9 cellular contexts compared by ENCODE assay signal in the genomic region with DNA sequence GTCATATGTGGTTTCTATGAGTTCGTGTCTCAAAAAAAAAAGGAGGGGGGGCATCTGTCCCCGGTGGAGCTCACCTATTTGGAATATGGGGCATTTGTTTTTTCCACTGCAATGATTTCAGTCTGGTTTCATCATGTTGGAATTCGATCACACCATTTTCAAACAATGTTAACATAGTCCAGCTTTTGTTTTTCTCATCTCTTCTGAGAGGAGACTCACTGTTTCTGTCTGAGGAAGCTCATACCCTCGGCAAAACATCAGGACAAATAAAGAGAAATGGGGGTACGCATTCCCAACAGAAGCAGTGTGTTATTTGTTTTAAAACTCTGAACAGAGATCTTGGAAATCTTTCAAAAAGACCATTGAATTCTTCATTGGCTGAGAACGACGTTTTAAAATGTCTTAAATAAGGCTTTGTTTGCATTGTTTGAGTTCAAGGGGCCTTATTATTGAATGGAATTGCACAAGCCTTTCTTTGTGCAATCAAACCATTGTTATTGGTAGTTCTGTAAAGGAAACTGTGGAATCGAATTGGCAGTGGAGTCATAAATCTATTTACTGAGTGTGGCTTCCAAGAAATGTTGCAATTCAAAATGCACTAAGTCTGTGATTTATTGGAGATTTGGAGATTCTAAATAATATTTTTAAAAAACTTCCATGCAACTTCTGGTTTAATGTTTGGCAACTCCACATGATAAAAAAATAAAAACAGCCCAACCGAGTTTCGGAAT.
DNase-seq lines count a peak whose midpoint lies in the region; ATAC-seq and TF ChIP-seq lines count a peak whose summit lies in the region.
"Had no signal": no experiment of that assay in that cellular context is flagged by ENCODE, and none has a peak within 500 bp of the region (broad histone marks: within the 10 kb centered on the region; RNA-seq: fewer than 3 reads in every experiment).

No MANE protein-coding gene starts in this region.

- H3K4me2 ChIP-seq in mammary epithelial cell (ENCODE audit: insufficient read depth, low read depth, low read length), result peak overlapping the region; percentile 75
- no peak overlapping the region for H3K4me2 ChIP-seq in mesenchymal stem cell (ENCODE audit: low read length, poor library complexity, severe bottlenecking)
- H3K4me2 ChIP-seq: BLaER1 treated with 17β-estradiol and CSF1 and Interleukin-3, amounts not matched to agents 10 nM and 100 nM had no signal

- H3K4me3 Mint-ChIP-seq in activated CD8-positive, alpha-beta T cell treated with anti-CD3 and anti-CD28 coated beads for 36 hours, result no peak overlapping the region
- H3K4me3 Mint-ChIP-seq in activated CD8-positive, alpha-beta T cell treated with anti-CD3 and anti-CD28 coated beads, Interleukin-2, amount 10 ng/mL, durations not matched to agents 7 days and 5 days, result no peak overlapping the region

- H3K27ac ChIP-seq in mammary epithelial cell (ENCODE audit: insufficient read depth, low read depth, low read length) (peak overlapping the region; percentile 41), mesenchymal stem cell (ENCODE audit: low read length, poor library complexity, severe bottlenecking) (peak overlapping the region; percentile 92), upper lobe of left lung (peak overlapping the region; percentile 42 to 71 (median 56))
- H3K27ac ChIP-seq: BLaER1 treated with 17β-estradiol and CSF1 and Interleukin-3, amounts not matched to agents 10 nM and 100 nM had no signal

- H2AK5ac ChIP-seq in mesenchymal stem cell (ENCODE audit: low read length, severe bottlenecking), result no peak overlapping the region

- 26% methylated on average over 10 of the region's 10 CpGs for WGBS in mammary epithelial cell (ENCODE audit: low coverage, missing lambda C conversion rate)
- WGBS in mesenchymal stem cell, result 64% methylated on average over 8 of the region's 10 CpGs
- 38 to 46% methylated on average over 10 of the region's 10 CpGs for WGBS in upper lobe of left lung, 2 donors

- H2AFZ ChIP-seq in mammary epithelial cell (ENCODE audit: low read depth, low read length), result peak overlapping the region; percentile 84
- H2AFZ ChIP-seq in mesenchymal stem cell (ENCODE audit: low read depth, low read length), result no peak overlapping the region

- intact Hi-C loops in activated CD8-positive, alpha-beta T cell treated with anti-CD3 and anti-CD28 coated beads for 36 hours (cut with micrococcal nuclease), result no loop called here
- intact Hi-C loops in mammary epithelial cell (cut with micrococcal nuclease) (no loop called here), posterior vena cava (cut with DNase I) (loop anchor here in 1 of 2 donors (10.0 kb wide), 1 partner anchor 51 kb away; no protein-coding TSS in a partner anchor)

- H3K79me1 ChIP-seq in mesenchymal stem cell (replicated peaks; ENCODE audit: low read length, poor library complexity, severe bottlenecking), result peaks cover 26% of the 10 kb centered on the region

- peaks cover 4% of the 10 kb centered on the region for H3K4me1 Mint-ChIP-seq in activated CD8-positive, alpha-beta T cell treated with anti-CD3 and anti-CD28 coated beads for 36 hours (ENCODE audit: low read depth)
- H3K4me1 Mint-ChIP-seq in activated CD8-positive, alpha-beta T cell treated with anti-CD3 and anti-CD28 coated beads, Interleukin-2, amount 10 ng/mL, durations not matched to agents 7 days and 5 days (ENCODE audit: low read depth), result peaks cover 16% of the 10 kb centered on the region

- H3K27me3 ChIP-seq in mammary epithelial cell (ENCODE audit: insufficient read depth, low read length) (no peaks in the 10 kb centered on the region), mesenchymal stem cell (ENCODE audit: control insufficient read depth in 1 of 2, insufficient read depth in 1 of 2, low read length in 2 of 2) (no peaks in the 10 kb centered on the region), upper lobe of left lung (no peaks in the 10 kb centered on the region)
- H3K27me3 ChIP-seq: BLaER1 treated with 17β-estradiol and CSF1 and Interleukin-3, amounts not matched to agents 10 nM and 100 nM had no signal

- no peak overlapping the region for H2BK120ac ChIP-seq in mesenchymal stem cell (ENCODE audit: low read depth, low read length)

- H3K27me3 Mint-ChIP-seq in activated CD8-positive, alpha-beta T cell treated with anti-CD3 and anti-CD28 coated beads for 36 hours, result no peaks in the 10 kb centered on the region
- no peaks in the 10 kb centered on the region for H3K27me3 Mint-ChIP-seq in activated CD8-positive, alpha-beta T cell treated with anti-CD3 and anti-CD28 coated beads, Interleukin-2, amount 10 ng/mL, durations not matched to agents 7 days and 5 days (ENCODE audit: low read depth)

- POLR2A ChIA-PET in activated CD8-positive, alpha-beta T cell treated with anti-CD3 and anti-CD28 coated beads for 36 hours (lab: Charles Lee), result interaction anchor here (1.3 to 1.8 kb wide), 2 partner anchors 11 to 16 kb away, joined by 3 to 6 read pairs; no protein-coding TSS in a partner anchor
- POLR2A ChIA-PET in activated CD8-positive, alpha-beta T cell treated with anti-CD3 and anti-CD28 coated beads, Interleukin-2, amount 10 ng/mL, durations not matched to agents 7 days and 5 days (lab: Charles Lee), result no interaction called here

- H4K8ac ChIP-seq in mesenchymal stem cell (ENCODE audit: low read length), result no peak overlapping the region

- TSS peak; percentile 18 for BruUV-seq in mammary epithelial cell (replicated peaks; lab: Mats Ljungman, UMichigan)

- no peak overlapping the region for H2BK12ac ChIP-seq in mesenchymal stem cell (ENCODE audit: low read length in 2 of 2)

- CTCF ChIA-PET in activated CD8-positive, alpha-beta T cell treated with anti-CD3 and anti-CD28 coated beads for 36 hours (lab: Charles Lee), result no interaction called here
- CTCF ChIA-PET in activated CD8-positive, alpha-beta T cell treated with anti-CD3 and anti-CD28 coated beads, Interleukin-2, amount 10 ng/mL, durations not matched to agents 7 days and 5 days (lab: Charles Lee), result no interaction called here
- CTCF ChIA-PET in mammary epithelial cell (lab: Charles Lee; ENCODE audit: low non-redundant PET), result no interaction called here

- no peak for ATAC-seq in activated CD8-positive, alpha-beta T cell treated with anti-CD3 and anti-CD28 coated beads for 36 hours
- no peak for ATAC-seq in activated CD8-positive, alpha-beta T cell treated with anti-CD3 and anti-CD28 coated beads, Interleukin-2, amount 10 ng/mL, durations not matched to agents 7 days and 5 days
- ATAC-seq in upper lobe of left lung (ENCODE audit: low FRiP score in 2 of 2) (peak in 1 of 2 donors; percentile 52), GM18505 (IDR thresholded peaks at IDR 0.05; ENCODE audit: unreplicated experiment) (no peak)

- H3K4me3 ChIP-seq in mammary epithelial cell (replicated peaks in 1 of 3; ENCODE audit: insufficient read depth in 1 of 3, low read depth in 2 of 3, low read length in 3 of 3), result no peak overlapping the region
- peak overlapping the region in 1 of 2 experiments; percentile 49 for H3K4me3 ChIP-seq in mesenchymal stem cell (ENCODE audit: insufficient read depth in 1 of 2, low read depth in 1 of 2, low read length in 2 of 2)
- H3K4me3 ChIP-seq in upper lobe of left lung, result peak overlapping the region in 1 of 4 donors; percentile 10
- H3K4me3 ChIP-seq: BLaER1 treated with 17β-estradiol and CSF1 and Interleukin-3, amounts not matched to agents 10 nM and 100 nM had no signal

- peaks cover 28% of the 10 kb centered on the region for H3K4me1 ChIP-seq in mammary epithelial cell (ENCODE audit: insufficient read depth, low read length)
- peaks cover 11% of the 10 kb centered on the region for H3K4me1 ChIP-seq in mesenchymal stem cell (ENCODE audit: control insufficient read depth, insufficient read depth, low read depth, low read length)
- peaks cover 22 to 38% (median 31%) of the 10 kb centered on the region in 4 donors for H3K4me1 ChIP-seq in upper lobe of left lung

- H3K9ac ChIP-seq in mammary epithelial cell (ENCODE audit: insufficient read depth, low read length) (peak overlapping the region; percentile 14), mesenchymal stem cell (ENCODE audit: low read length) (peak overlapping the region; percentile 87)
- H3K9ac ChIP-seq: BLaER1 treated with 17β-estradiol and CSF1 and Interleukin-3, amounts not matched to agents 10 nM and 100 nM had no signal

- no peak for TF ChIP-seq POLR2A in upper lobe of left lung (IDR thresholded peaks at IDR 0.05)
- TF ChIP-seq POLR2A in GM18505 (IDR thresholded peaks at IDR 0.05; ENCODE audit: borderline replicate concordance, extremely low read depth, insufficient read depth, insufficient read length), result no peak

- H3K27ac Mint-ChIP-seq in activated CD8-positive, alpha-beta T cell treated with anti-CD3 and anti-CD28 coated beads for 36 hours, result peak overlapping the region; percentile 6
- no peak overlapping the region for H3K27ac Mint-ChIP-seq in activated CD8-positive, alpha-beta T cell treated with anti-CD3 and anti-CD28 coated beads, Interleukin-2, amount 10 ng/mL, durations not matched to agents 7 days and 5 days

- TF ChIP-seq CTCF in activated CD8-positive, alpha-beta T cell treated with anti-CD3 and anti-CD28 coated beads for 36 hours (IDR thresholded peaks at IDR 0.05), result no peak
- TF ChIP-seq CTCF in mammary epithelial cell (conservative IDR thresholded peaks at IDR 0.05 in 1 of 2, IDR thresholded peaks at IDR 0.05 in 1 of 2; ENCODE audit: extremely low read depth in 1 of 2, insufficient read depth in 1 of 2, low read depth in 1 of 2, low read length in 2 of 2) (no peak), upper lobe of left lung (IDR thresholded peaks at IDR 0.05) (no peak)

- no peak overlapping the region for H3K14ac ChIP-seq in mesenchymal stem cell (ENCODE audit: low read length in 2 of 2)

- no peaks in the 10 kb centered on the region for H3K79me2 ChIP-seq in mammary epithelial cell (ENCODE audit: insufficient read depth, low read length)

- in situ Hi-C loops in mammary epithelial cell (cut with MboI; ENCODE audit: low sequenced_read_pairs in 2 of 2), result no loop called here

- no peak overlapping the region for H3K18ac ChIP-seq in mesenchymal stem cell (ENCODE audit: low read depth in 1 of 2, low read length in 2 of 2)

- DNase-seq in activated CD8-positive, alpha-beta T cell treated with anti-CD3 and anti-CD28 coated beads for 36 hours, result no peak
- no peak for DNase-seq in activated CD8-positive, alpha-beta T cell treated with anti-CD3 and anti-CD28 coated beads, Interleukin-2, amount 10 ng/mL, durations not matched to agents 7 days and 5 days
- DNase-seq in mammary epithelial cell (peak; percentile 55), mesenchymal stem cell (peak; percentile 51), upper lobe of left lung (no peak), posterior vena cava (ENCODE audit: low spot score) (no peak), T-helper 2 cell (no peak)

- H2BK5ac ChIP-seq in mesenchymal stem cell (ENCODE audit: low read depth, low read length, poor library complexity, severe bottlenecking), result peak overlapping the region; percentile 9

- H3K36me3 ChIP-seq in mammary epithelial cell (ENCODE audit: insufficient read depth, low read length) (peaks cover 4% of the 10 kb centered on the region), mesenchymal stem cell (ENCODE audit: control insufficient read depth in 1 of 2, insufficient read depth in 2 of 2, low read depth in 1 of 2, low read length in 2 of 2) (peaks cover 28 to 50% of the 10 kb centered on the region in 2 experiments), upper lobe of left lung (peaks cover 10 to 26% (median 22%) of the 10 kb centered on the region in 4 donors)

- H2BK15ac ChIP-seq in mesenchymal stem cell (ENCODE audit: low read depth, poor library complexity, severe bottlenecking), result no peak overlapping the region

- H3K9me3 Mint-ChIP-seq in activated CD8-positive, alpha-beta T cell treated with anti-CD3 and anti-CD28 coated beads for 36 hours, result no peaks in the 10 kb centered on the region
- no peaks in the 10 kb centered on the region for H3K9me3 Mint-ChIP-seq in activated CD8-positive, alpha-beta T cell treated with anti-CD3 and anti-CD28 coated beads, Interleukin-2, amount 10 ng/mL, durations not matched to agents 7 days and 5 days (ENCODE audit: insufficient read depth)

- H3K36me3 Mint-ChIP-seq in activated CD8-positive, alpha-beta T cell treated with anti-CD3 and anti-CD28 coated beads for 36 hours (ENCODE audit: low read depth), result peaks cover 56% of the 10 kb centered on the region
- H3K36me3 Mint-ChIP-seq in activated CD8-positive, alpha-beta T cell treated with anti-CD3 and anti-CD28 coated beads, Interleukin-2, amount 10 ng/mL, durations not matched to agents 7 days and 5 days (ENCODE audit: low read depth), result peaks cover 58% of the 10 kb centered on the region

- no peak overlapping the region for H3K4ac ChIP-seq in mesenchymal stem cell (ENCODE audit: low read depth in 1 of 2, low read length in 2 of 2)

- no peak overlapping the region for H3K23ac ChIP-seq in mesenchymal stem cell (ENCODE audit: low read length in 2 of 2)

- no peaks in the 10 kb centered on the region for H3K9me3 ChIP-seq in mammary epithelial cell (replicated peaks; ENCODE audit: insufficient read depth, low read length)
- no peaks in the 10 kb centered on the region for H3K9me3 ChIP-seq in mesenchymal stem cell (ENCODE audit: control insufficient read depth, low read length)
- no peaks in the 10 kb centered on the region for H3K9me3 ChIP-seq in upper lobe of left lung
- H3K9me3 ChIP-seq: BLaER1 treated with 17β-estradiol and CSF1 and Interleukin-3, amounts not matched to agents 10 nM and 100 nM had no signal

- no peak overlapping the region for H4K91ac ChIP-seq in mesenchymal stem cell (ENCODE audit: low read length)

- TF ChIP-seq EP300 in upper lobe of left lung (IDR thresholded peaks at IDR 0.05), result peak in 1 of 4 donors; percentile 27

- dilution Hi-C loops in mammary epithelial cell (cut with HindIII; ENCODE audit: low sequenced_read_pairs), result loop anchor here (25.0 kb wide), 1 partner anchor 292 kb away; no protein-coding TSS in a partner anchor

- no peaks in the 10 kb centered on the region for H4K20me1 ChIP-seq in mammary epithelial cell (ENCODE audit: insufficient read depth, low read length)

Comparison
In these comparisons a context has a peak if more than half of its experiments do, and no peak if none do; other contexts are left out.
1. DNase-seq: peak in mammary epithelial cell (single experiment) and mesenchymal stem cell (single experiment); none in activated CD8-positive, alpha-beta T cell treated with anti-CD3 and anti-CD28 coated beads for 36 hours (single experiment), activated CD8-positive, alpha-beta T cell treated with anti-CD3 and anti-CD28 coated beads, Interleukin-2, amount 10 ng/mL, durations not matched to agents 7 days and 5 days (single experiment), upper lobe of left lung (0 of 2), posterior vena cava (single experiment) and T-helper 2 cell (0 of 5).
2. H3K27ac ChIP-seq: peak in every context shown above with its lines; median percentile 92 in mesenchymal stem cell; 56 in upper lobe of left lung; 41 in mammary epithelial cell.